In genomic region chr4:182918044-182918607, GRCh38 we compare ENCODE assay signal across 8 cellular contexts. TPM values are rescaled to one million over a fixed set of nuclear protein-coding genes. Genes with fewer than 3 reads are reported as not detected.
DNase-seq lines count a peak whose midpoint lies in the region; ATAC-seq, FAIRE-seq and TF ChIP-seq lines count a peak whose summit lies in the region.

No MANE protein-coding gene starts in this region.

- no peak overlapping the region for H2BK12ac ChIP-seq in mesenchymal stem cell (ENCODE audit: low read length in 2 of 2)

- no peak overlapping the region for H3K23ac ChIP-seq in mesenchymal stem cell (ENCODE audit: low read length in 2 of 2)

- no peak overlapping the region for H2BK120ac ChIP-seq in mesenchymal stem cell (ENCODE audit: low read depth, low read length)

- SMC1A ChIA-PET in GM12878 (lab: Charles Lee; ENCODE audit: uncharacterized antibody, unreplicated experiment): interaction anchor here (0.6 to 1.4 kb wide), 10 partner anchors 9 to 404 kb away, joined by 3 to 7 read pairs (median 4); no protein-coding TSS in a partner anchor

- BruUV-seq in GM12878 (replicated peaks; lab: Mats Ljungman, UMichigan): no TSS peak

- no peak for TF ChIP-seq RAD21 in GM12878 (IDR thresholded peaks at IDR 0.05; ENCODE audit: insufficient read depth, low read depth, low read length)

- no peak for DNase-seq in BJ (ENCODE audit: low read depth)
- peak; percentile 65 for DNase-seq in GM12878 (ENCODE audit: low read depth, low spot score)
- no peak for DNase-seq in mesenchymal stem cell
- DNase-seq in NCI-H2029 (lab: John Stamatoyannopoulos, UW): no peak
- DNase-seq in stimulated activated CD4-positive, alpha-beta T cell treated with anti-CD3 and anti-CD28 coated beads, Interleukin-12 subunit alpha, Interleukin-12 subunit beta, amount 100 ng/mL, for 4 hours: no peak
- no peak for DNase-seq in GDM1 (lab: John Stamatoyannopoulos, UW)

- H4K8ac ChIP-seq in mesenchymal stem cell (ENCODE audit: low read length): no peak overlapping the region

- no peak for TF ChIP-seq POLR2A in GM12878 (IDR thresholded peaks at IDR 0.05; ENCODE audit: low read depth, low read length)

- peak overlapping the region in 1 of 2 experiments; percentile 99 for H3K14ac ChIP-seq in mesenchymal stem cell (ENCODE audit: low read length in 2 of 2)

- H3K36me3 ChIP-seq in BJ (ENCODE audit: control insufficient read depth, insufficient read depth, low read length) (peaks cover 11% of the 10 kb centered on the region), GM12878 (ENCODE audit: control insufficient read depth in 2 of 2, insufficient read depth in 2 of 2, low read length in 1 of 2) (peaks cover 3 to 9% of the 10 kb centered on the region in 2 experiments), mesenchymal stem cell (ENCODE audit: control insufficient read depth in 1 of 2, insufficient read depth in 2 of 2, low read depth in 1 of 2, low read length in 2 of 2) (peaks cover 13 to 22% of the 10 kb centered on the region in 2 experiments)

- H3K18ac ChIP-seq in mesenchymal stem cell (ENCODE audit: low read depth in 1 of 2, low read length in 2 of 2): no peak overlapping the region

- peaks cover 27% of the 10 kb centered on the region for H3K79me2 ChIP-seq in GM12878 (ENCODE audit: control insufficient read depth, insufficient read depth, low read length)

- H3K27me3 ChIP-seq in BJ (ENCODE audit: control insufficient read depth, insufficient read depth, low read length) (no peaks in the 10 kb centered on the region), GM12878 (replicated peaks in 1 of 2; ENCODE audit: control insufficient read depth in 2 of 2, insufficient read depth in 2 of 2, low read length in 1 of 2) (no peaks in the 10 kb centered on the region), mesenchymal stem cell (ENCODE audit: control insufficient read depth in 1 of 2, insufficient read depth in 1 of 2, low read length in 2 of 2) (peaks cover 0 to 4% of the 10 kb centered on the region in 2 experiments)

- 0% methylated on average over 12 of the region's 12 CpGs for WGBS in GM12878 (ENCODE audit: insufficient coverage, insufficient replicate concordance, low lambda C conversion rate, missing lambda C conversion rate)
- 18% methylated on average over 10 of the region's 12 CpGs for WGBS in mesenchymal stem cell

- H2BK5ac ChIP-seq in mesenchymal stem cell (ENCODE audit: low read depth, low read length, poor library complexity, severe bottlenecking): no peak overlapping the region

- peak overlapping the region; percentile 97 for H3K4me2 ChIP-seq in GM12878 (ENCODE audit: control insufficient read depth, insufficient read depth)
- H3K4me2 ChIP-seq in mesenchymal stem cell (ENCODE audit: low read length, poor library complexity, severe bottlenecking): peak overlapping the region; percentile 89

- RAD21 ChIA-PET in GM12878 (lab: Charles Lee; ENCODE audit: unreplicated experiment): interaction anchor here (0.6 to 1.2 kb wide), 8 partner anchors 8 to 926 kb away, joined by 3 to 9 read pairs (median 4); no protein-coding TSS in a partner anchor

- H3K4me3 ChIP-seq in BJ (ENCODE audit: low read depth, low read length): peak overlapping the region; percentile 58
- H3K4me3 ChIP-seq in GM12878: peak overlapping the region; percentile 81; the same call in 1 of the 2 replicates
- peak overlapping the region; percentile 88 for H3K4me3 ChIP-seq in mesenchymal stem cell (ENCODE audit: insufficient read depth in 1 of 2, low read depth in 1 of 2, low read length in 2 of 2)

- FAIRE-seq in GM12878 (lab: Jason Lieb, UNC): peak; percentile 84

- POLR2A ChIA-PET in BJ (lab: Charles Lee): no interaction called here
- POLR2A ChIA-PET in GM12878 (lab: Charles Lee): interaction anchor here (0.6 to 1.1 kb wide), 5 partner anchors 11 to 112 kb away, joined by 3 to 4 read pairs (median 4); no protein-coding TSS in a partner anchor

- TF ChIP-seq CTCF in BJ (IDR thresholded peaks at IDR 0.05; ENCODE audit: insufficient read depth, low read depth, low read length) (no peak), GM12878 (IDR thresholded peaks at IDR 0.05 in 2 of 3, conservative IDR thresholded peaks at IDR 0.05 in 1 of 3; ENCODE audit: control insufficient read depth in 2 of 3, extremely low read depth in 1 of 3, insufficient read depth in 1 of 3, low read depth in 3 of 3, low read length in 3 of 3) (no peak)

- H4K20me1 ChIP-seq in GM12878 (ENCODE audit: control insufficient read depth, insufficient read depth): no peaks in the 10 kb centered on the region

- H3K9me3 ChIP-seq in GM12878 (replicated peaks; ENCODE audit: control insufficient read depth, insufficient read depth, low read length) (no peaks in the 10 kb centered on the region), mesenchymal stem cell (ENCODE audit: control insufficient read depth, low read length) (no peaks in the 10 kb centered on the region)

- H3K79me1 ChIP-seq in mesenchymal stem cell (replicated peaks; ENCODE audit: low read length, poor library complexity, severe bottlenecking): peaks cover 12% of the 10 kb centered on the region

- H3K4ac ChIP-seq in mesenchymal stem cell (ENCODE audit: low read depth in 1 of 2, low read length in 2 of 2): no peak overlapping the region

- H2AFZ ChIP-seq in GM12878 (ENCODE audit: control insufficient read depth, low read depth, low read length) (peak overlapping the region; percentile 86), mesenchymal stem cell (ENCODE audit: low read depth, low read length) (peak overlapping the region; percentile 66)

- in situ Hi-C loops in GM12878 (cut with MboI): no loop called here

- no peak for TF ChIP-seq EP300 in GM12878 (IDR thresholded peaks at IDR 0.05; ENCODE audit: borderline replicate concordance in 1 of 2, control insufficient read depth in 1 of 2, low read depth in 2 of 2, low read length in 2 of 2)

- peak; percentile 38 for ATAC-seq in GM19395 (IDR thresholded peaks at IDR 0.05; ENCODE audit: unreplicated experiment)
- peak; percentile 8 for ATAC-seq in HG03442 (IDR thresholded peaks at IDR 0.05; ENCODE audit: unreplicated experiment)
- ATAC-seq in GM12878: peak; percentile 36

- CTCF ChIA-PET in BJ (lab: Yijun Ruan, JAX) (interaction anchor here (0.9 to 1.4 kb wide), 3 partner anchors 8 to 19 kb away, joined by 3 read pairs; no protein-coding TSS in a partner anchor), GM12878 (lab: Yijun Ruan, JAX) (interaction anchor here (0.6 to 2.1 kb wide), 5 partner anchors 21 to 947 kb away, joined by 3 to 7 read pairs (median 4); no protein-coding TSS in a partner anchor)

- H3K27ac ChIP-seq in GM12878 (ENCODE audit: control insufficient read depth, insufficient read depth): peak overlapping the region; percentile 99
- H3K27ac ChIP-seq in mesenchymal stem cell (ENCODE audit: low read length, poor library complexity, severe bottlenecking): peak overlapping the region; percentile 80

- H2BK15ac ChIP-seq in mesenchymal stem cell (ENCODE audit: low read depth, poor library complexity, severe bottlenecking): no peak overlapping the region

- no peak overlapping the region for H4K91ac ChIP-seq in mesenchymal stem cell (ENCODE audit: low read length)

- H3K9ac ChIP-seq in GM12878 (ENCODE audit: control insufficient read depth, insufficient read depth, low read length) (peak overlapping the region; percentile 99), mesenchymal stem cell (ENCODE audit: low read length) (peak overlapping the region; percentile 94)

- no peak overlapping the region for H2AK5ac ChIP-seq in mesenchymal stem cell (ENCODE audit: low read length, severe bottlenecking)

- H3K4me1 ChIP-seq in GM12878 (ENCODE audit: control insufficient read depth, insufficient read depth, low read length) (peaks cover 19% of the 10 kb centered on the region), mesenchymal stem cell (ENCODE audit: control insufficient read depth, insufficient read depth, low read depth, low read length) (peaks cover 17% of the 10 kb centered on the region)

- intact Hi-C loops in GM12878 (cut with micrococcal nuclease; ENCODE audit: unreplicated experiment): loop anchor here (5.0 kb wide), 3 partner anchors 59 to 901 kb away; no protein-coding TSS in a partner anchor

TF ChIP-seq in GM12878, 131 proteins besides CTCF, POLR2A, EP300 and RAD21 (continues in another document):
- TF ChIP-seq EZH2 (IDR thresholded peaks at IDR 0.05; ENCODE audit: borderline replicate concordance, control insufficient read depth, low read depth, low read length): no peak
- TF ChIP-seq CREB1 (IDR thresholded peaks at IDR 0.05; ENCODE audit: low read depth): no peak
- 0 out of 2 replicates have a peak, but pooled peaks have one; percentile 0 for TF ChIP-seq IKZF1 (conservative IDR thresholded peaks at IDR 0.05)
- TF ChIP-seq CBX5 (IDR thresholded peaks at IDR 0.05; ENCODE audit: low read depth): 0 out of 2 replicates have a peak, but pooled peaks have one; percentile 71
- 0 out of 2 replicates have a peak, but pooled peaks have one; percentile 66 for TF ChIP-seq WRNIP1 (IDR thresholded peaks at IDR 0.05; ENCODE audit: borderline replicate concordance, low read depth, low read length)
- no peak; the same call in 1 of the 2 replicates for TF ChIP-seq MXI1 (IDR thresholded peaks at IDR 0.05; ENCODE audit: low read depth, low read length)
- TF ChIP-seq IKZF2 (IDR thresholded peaks at IDR 0.05): 0 out of 4 replicates have a peak, but pooled peaks of 1 of the 2 experiments have one; percentile 41
- TF ChIP-seq KAT2A (conservative IDR thresholded peaks at IDR 0.05; ENCODE audit: control insufficient read depth, low read depth, low read length): no peak

RNA-seq across cellular contexts. Expression of gene DCTD, which starts 0.9 kb away (rescaled TPM):
- polyA plus RNA-seq in BJ (2011; rRNA removed) (151 and 190 TPM in 2 replicates), GM12878 (2011; rRNA removed) (137 and 143 TPM in 2 replicates), GM12878 (2014; fragmentation: Illumina TruSeq; extraction: Trizol) (118 and 128 TPM in 2 replicates), GM12878 (2014; fragmentation: Nextera tagmentation; extraction: Ambion mirVana) (10 to 100 TPM; 37.8 to 58.4 TPM), GM12878 (2014; rRNA removed) (96.4 and 104 TPM in 2 replicates), GM12878 (2016; fragmentation: Nextera tagmentation; extraction: Ambion mirVana) (10 to 100 TPM; 79.9 to 99.6 TPM)
- 58.0 and 61.2 TPM in 2 replicates for polyA minus RNA-seq in BJ (2011; rRNA and poly(A)+ RNA removed)
- total RNA-seq in GM12878 (2013; cell fraction: nucleolus; rRNA removed): 82.1 and 82.8 TPM in 2 replicates
- total RNA-seq in GM12878 (2014; rRNA removed) (73.5 and 74.6 TPM in 2 replicates), GM12878 (2014; rRNA removed; fragmentation: Illumina TruSeq; extraction: Trizol) (83.1 and 84.6 TPM in 2 replicates), GM12878 (2021) (112 and 116 TPM in 2 replicates)
- 68.3 TPM for polyA plus RNA-seq in GM12878 (2011; ENCODE audit: low read depth)
- 121 and 127 TPM in 2 replicates for polyA plus RNA-seq in GM12878 (2011; cell fraction: cytosol; rRNA removed)
- polyA plus RNA-seq in GM12878 (2011; cell fraction: nucleus; rRNA removed): 157 and 179 TPM in 2 replicates
- 78.2 and 83.3 TPM in 2 replicates for polyA plus RNA-seq in GM12878 (2012)
- 111 and 176 TPM in 2 replicates for polyA minus RNA-seq in GM12878 (2011; rRNA and poly(A)+ RNA removed)
- 37.4 and 40.8 TPM in 2 replicates for polyA minus RNA-seq in GM12878 (2011; cell fraction: cytosol; rRNA and poly(A)+ RNA removed)
- polyA minus RNA-seq in GM12878 (2011; cell fraction: nucleus; rRNA and poly(A)+ RNA removed): 65.0 and 110 TPM in 2 replicates
- polyA plus RNA-seq in mesenchymal stem cell (2013, experiment 1 of 2): 129 TPM
- polyA plus RNA-seq in mesenchymal stem cell (2013, experiment 2 of 2): 133 TPM
